ENCODE assay signal across 7 cellular contexts in the genomic region with DNA sequence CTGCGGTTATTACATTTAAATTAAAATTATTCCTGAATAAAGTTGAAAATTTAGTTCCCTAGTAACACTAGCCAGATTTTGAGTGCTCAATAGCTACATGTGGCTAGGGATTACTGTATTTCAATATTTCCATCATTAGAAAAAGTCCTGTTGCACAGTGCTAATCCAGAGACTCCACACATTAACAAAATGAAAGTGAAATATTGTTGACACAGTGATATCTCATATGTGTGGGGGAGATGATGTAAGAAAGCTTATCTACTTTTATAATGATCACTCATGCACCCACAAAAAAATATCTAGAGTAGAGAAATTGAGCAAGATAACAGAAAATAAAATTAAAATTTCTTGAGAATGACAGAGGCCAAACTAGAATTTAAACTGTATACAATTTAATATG.
"Had no signal": no experiment of that assay in that cellular context is flagged by ENCODE, and none has a peak within 500 bp of the region (broad histone marks: within the 10 kb centered on the region; RNA-seq: fewer than 3 reads in every experiment).

No MANE protein-coding gene starts in this region.

- ATAC-seq: K562 had no signal

- H3K4me3 ChIP-seq: GM23338, K562 had no signal

- H2AFZ ChIP-seq: GM23338 had no signal

- FAIRE-seq: H1, H54, HTR-8/SVneo, K562 had no signal

- DNase-seq: H9, HCEC 1CT had no signal

- H3K4me2 ChIP-seq: GM23338 had no signal
